In genomic region chrX:107751127-107751526, GRCh38 we compare ENCODE assay signal across 41 cellular contexts. TPM values are rescaled to one million over a fixed set of nuclear protein-coding genes. Genes with fewer than 3 reads are reported as not detected.
"Had no signal": no experiment of that assay in that cellular context is flagged by ENCODE, and none has a peak within 500 bp of the region (broad histone marks: within the 10 kb centered on the region; RNA-seq: fewer than 3 reads in every experiment).

No MANE protein-coding gene starts in this region.

- H3K4me2 ChIP-seq: hepatocyte, smooth muscle cell had no signal

- H3K27ac ChIP-seq: brain microvascular endothelial cell, epithelial cell of prostate, hepatocyte, tibial artery, upper lobe of right lung, WERI-Rb-1 had no signal

- FAIRE-seq: colon, endometrium had no signal

- H3K9me3 ChIP-seq: esophagus squamous epithelium, mucosa of descending colon, sigmoid colon, stomach, tibial artery, upper lobe of right lung had no signal

- ATAC-seq: activated CD4-positive, CD25-positive, alpha-beta regulatory T cell treated with anti-CD3 and anti-CD28 coated beads, Interleukin-2, amount 50 U/mL, for 24 hours; left ventricle myocardium superior; mucosa of descending colon; stimulated activated memory B cell treated with anti-CD40 and anti-IgM and Interleukin-4, amounts not matched to agents 10 μg/mL and 1 μg/mL and 100 μg/mL, for 72 hours; T-helper 17 cell had no signal

- H3K4me3 ChIP-seq: esophagus squamous epithelium, hepatocyte, mucosa of descending colon, sigmoid colon, smooth muscle cell, stomach, tibial artery, upper lobe of right lung had no signal

- DNase-seq: activated CD4-positive, alpha-beta memory T cell treated with anti-CD3 and anti-CD28 coated beads for 36 hours; activated CD4-positive, alpha-beta T cell treated with anti-CD3 and anti-CD28 coated beads, Interleukin-2, amount 10 ng/mL, durations not matched to agents 24 days and 14 days; activated CD8-positive, alpha-beta memory T cell treated with anti-CD3 and anti-CD28 coated beads, Interleukin-2, amount 50 U/mL, for 48 hours; activated gamma-delta T cell; activated naive CD4-positive, alpha-beta T cell treated with anti-CD3 and anti-CD28 coated beads, Interleukin-2, amount 10 ng/mL, durations not matched to agents 7 days and 5 days; activated naive CD8-positive, alpha-beta T cell treated with anti-CD3 and anti-CD28 coated beads, Interleukin-2, amount 10 ng/mL, durations not matched to agents 7 days and 5 days; activated T-cell treated with anti-CD3 and anti-CD28 coated beads, Interleukin-2, amount 50 U/mL, for 24 hours; brain microvascular endothelial cell; central memory CD4-positive, alpha-beta T cell; dermis blood vessel endothelial cell; effector CD8-positive, alpha-beta T cell; esophagus squamous epithelium; foreskin melanocyte; islet precursor cell; left ventricle myocardium superior; mucosa of descending colon; occipital lobe; posterior cingulate gyrus; sigmoid colon; stimulated activated CD4-positive, alpha-beta T cell treated with anti-CD3 and anti-CD28 coated beads, Interleukin-1b, Interleukin-23, amount 100 ng/mL, for 48 hours; stimulated activated CD4-positive, alpha-beta T cell treated with anti-CD3 and anti-CD28 coated beads, Interleukin-4, amount 100 ng/mL, for 4 hours; stimulated activated CD8-positive, alpha-beta memory T cell treated with anti-CD3 and anti-CD28 coated beads, Interleukin-4, amount 100 ng/mL, for 48 hours; stomach; T-helper 17 cell; T1000; tibial artery; upper lobe of right lung; WERI-Rb-1 had no signal

- H3K27me3 ChIP-seq: brain microvascular endothelial cell, esophagus squamous epithelium, hepatocyte, sigmoid colon, tibial artery, upper lobe of right lung had no signal

- H3K36me3 ChIP-seq: brain microvascular endothelial cell, esophagus squamous epithelium, sigmoid colon, stomach, tibial artery, upper lobe of right lung, WERI-Rb-1 had no signal

- H2AFZ ChIP-seq: hepatocyte had no signal

RNA-seq across cellular contexts. Expression of gene NCBP2L, which starts 26.4 kb away (rescaled TPM):
- total RNA-seq: activated CD4-positive, alpha-beta memory T cell treated with anti-CD3 and anti-CD28 coated beads for 36 hours; activated CD4-positive, alpha-beta T cell treated with anti-CD3 and anti-CD28 coated beads, Interleukin-2, amount 10 ng/mL, durations not matched to agents 24 days and 14 days; activated CD8-positive, alpha-beta memory T cell treated with anti-CD3 and anti-CD28 coated beads for 36 hours; activated naive CD8-positive, alpha-beta T cell treated with anti-CD3 and anti-CD28 coated beads, Interleukin-2, amount 10 ng/mL, durations not matched to agents 7 days and 5 days; astrocyte; dermis blood vessel endothelial cell; esophagus squamous epithelium; hepatocyte; left ventricle myocardium superior; lung microvascular endothelial cell; mesenteric fat pad; mucosa of descending colon; myocyte; neural crest cell; occipital lobe; sigmoid colon; smooth muscle cell; stomach; upper lobe of right lung had no signal
- polyA plus RNA-seq: sigmoid colon, smooth muscle cell had no signal
